In genomic region chr5:116528519-116529234, GRCh38 we compare ENCODE assay signal across 14 cellular contexts. TPM values are rescaled to one million over a fixed set of nuclear protein-coding genes. Genes with fewer than 3 reads are reported as not detected.
DNase-seq lines count a peak whose midpoint lies in the region; ATAC-seq and TF ChIP-seq lines count a peak whose summit lies in the region.
"Had no signal": no experiment of that assay in that cellular context is flagged by ENCODE, and none has a peak within 500 bp of the region (broad histone marks: within the 10 kb centered on the region; RNA-seq: fewer than 3 reads in every experiment).

No MANE protein-coding gene starts in this region.

- ATAC-seq in SK-N-SH treated with all-trans-retinoic acid at 6 μM for 48 hours (peak; percentile 51; the same call in 1 of the 3 replicates), left lobe of liver (peak; percentile 50), HG03039 (IDR thresholded peaks at IDR 0.05; ENCODE audit: unreplicated experiment) (no peak)

- intact Hi-C loops in uterus (cut with DNase I; ENCODE audit: low total_unique reads): no loop called here

- no peak for TF ChIP-seq CTCF in uterus (IDR thresholded peaks at IDR 0.05)

- no peak for TF ChIP-seq POLR2A in uterus (IDR thresholded peaks at IDR 0.05)

- H3K36me3 ChIP-seq in uterus: no peaks in the 10 kb centered on the region

- no peak overlapping the region for H3K27ac ChIP-seq in uterus
- H3K27ac ChIP-seq: SK-N-MC had no signal

- H3K27me3 ChIP-seq in uterus: no peaks in the 10 kb centered on the region

- DNase-seq in DMS153 (lab: John Stamatoyannopoulos, UW) (peak; percentile 1), DMS153 treated with DMSO at 0.1 percent for 48 hours (lab: John Stamatoyannopoulos, UW; ENCODE audit: unreplicated experiment) (no peak), left lobe of liver (ENCODE audit: low spot score) (no peak), superior temporal gyrus (ENCODE audit: extremely low spot score) (peak; percentile 60), uterus (no peak), NOMO-1 treated with DMSO at 0.1 percent for 48 hours (lab: John Stamatoyannopoulos, UW; ENCODE audit: unreplicated experiment) (no peak)
- DNase-seq: 8988T; activated T-cell treated with anti-CD3 and anti-CD28 coated beads, Interleukin-2, amount 50 U/mL, for 24 hours; mucosa of descending colon; MV-4-11; NCI-H774 had no signal

- H3K4me3 ChIP-seq in uterus: no peak overlapping the region
- H3K4me3 ChIP-seq: mucosa of descending colon, SK-N-MC had no signal

- no peaks in the 10 kb centered on the region for H3K4me1 ChIP-seq in uterus

- no peaks in the 10 kb centered on the region for H3K9me3 ChIP-seq in uterus
- H3K9me3 ChIP-seq: mucosa of descending colon had no signal

TF ChIP-seq in SK-N-SH treated with all-trans-retinoic acid at 6 μM for 48 hours, 23 proteins besides CTCF, POLR2A, EP300 and RAD21:
- TF ChIP-seq ZC3H10 (CRISPR knock-in tag; IDR thresholded peaks at IDR 0.05) (no peak), PPARA (CRISPR knock-in tag; IDR thresholded peaks at IDR 0.05; ENCODE audit: borderline replicate concordance) (no peak), ZFP30 (CRISPR knock-in tag; IDR thresholded peaks at IDR 0.05) (no peak), BACH2 (CRISPR knock-in tag; IDR thresholded peaks at IDR 0.05; ENCODE audit: borderline replicate concordance) (no peak), RARB (CRISPR knock-in tag; IDR thresholded peaks at IDR 0.05) (no peak), ISL1 (CRISPR knock-in tag; IDR thresholded peaks at IDR 0.05) (peak; percentile 58), TSHZ2 (CRISPR knock-in tag; IDR thresholded peaks at IDR 0.05) (peak; percentile 72; the same call in 1 of the 2 replicates), CREB5 (CRISPR knock-in tag; IDR thresholded peaks at IDR 0.05; ENCODE audit: low read depth) (no peak), TOX (CRISPR knock-in tag; IDR thresholded peaks at IDR 0.05; ENCODE audit: borderline replicate concordance) (no peak), ZNF565 (CRISPR knock-in tag; conservative IDR thresholded peaks at IDR 0.05; ENCODE audit: low read depth) (no peak), OSR1 (CRISPR knock-in tag; IDR thresholded peaks at IDR 0.05) (no peak), CSDC2 (CRISPR knock-in tag; IDR thresholded peaks at IDR 0.05) (no peak), TCF4 (CRISPR knock-in tag; IDR thresholded peaks at IDR 0.05; ENCODE audit: borderline replicate concordance) (peak; percentile 61; the same call in 1 of the 2 replicates), ZNF8 (CRISPR knock-in tag; IDR thresholded peaks at IDR 0.05) (no peak), ESRRG (CRISPR knock-in tag; IDR thresholded peaks at IDR 0.05) (no peak), GLIS3 (CRISPR knock-in tag; IDR thresholded peaks at IDR 0.05) (no peak), PATZ1 (CRISPR knock-in tag; IDR thresholded peaks at IDR 0.05; ENCODE audit: borderline replicate concordance) (no peak)

RNA-seq across cellular contexts. Expression of gene SEMA6A, which starts 45.9 kb away (rescaled TPM):
- 7.9 TPM for total RNA-seq in left lobe of liver
- 100 to 1,000 TPM in 1 of 4 donors, 10 to 100 TPM in 3; 22.4 to 118 (median 48.7) TPM for total RNA-seq in uterus

Comparison
In these comparisons a context has a peak if more than half of its experiments do, and no peak if none do; other contexts are left out.
1. DNase-seq: peak in DMS153 (single experiment) and superior temporal gyrus (single experiment); none in DMS153 treated with DMSO at 0.1 percent for 48 hours (single experiment), left lobe of liver (single experiment), uterus (0 of 2) and NOMO-1 treated with DMSO at 0.1 percent for 48 hours (single experiment).